In genomic region chr1:32817159-32817814, GRCh38 we compare ENCODE assay signal across 8 cellular contexts. TPM values are rescaled to one million over a fixed set of nuclear protein-coding genes. Genes with fewer than 3 reads are reported as not detected.
DNase-seq lines count a peak whose midpoint lies in the region; ATAC-seq and TF ChIP-seq lines count a peak whose summit lies in the region.

S100PBP (plus strand) TSS chr1:32817653; CDS start chr1:32826100, 8,447 bp downstream.
YARS1 (minus strand) TSS chr1:32817358; CDS start chr1:32817244, 114 bp downstream.

- peaks cover 6% of the 10 kb centered on the region for H3K36me3 Mint-ChIP-seq in T-helper 17 cell (ENCODE audit: low read depth)

- H3K27me3 Mint-ChIP-seq in T-helper 17 cell = no peaks in the 10 kb centered on the region

- peak; percentile 86 for ATAC-seq in HG02885 (IDR thresholded peaks at IDR 0.05; ENCODE audit: poor library complexity, unreplicated experiment)
- peak; percentile 96 for ATAC-seq in T-helper 17 cell

- peak within 1 kb of the TSS; percentile 94 for H3K4me3 ChIP-seq in left ventricle myocardium inferior
- peak within 1 kb of the TSS; percentile 72 to 95 for H3K4me3 ChIP-seq in prostate gland
- H3K4me3 ChIP-seq in urinary bladder (ENCODE audit: low read depth, low read length) = peak within 1 kb of the TSS; percentile 64

- H3K27ac ChIP-seq in left ventricle myocardium inferior (replicated peaks) = peak within 1 kb of the TSS; percentile 98
- peak within 1 kb of the TSS; percentile 96 to 99 for H3K27ac ChIP-seq in prostate gland
- H3K27ac ChIP-seq in urinary bladder (ENCODE audit: low read depth) = peak within 1 kb of the TSS; percentile 92

- intact Hi-C loops in left ventricle myocardium inferior (cut with micrococcal nuclease) (no loop called here), prostate gland (cut with DNase I) (no loop called here)

- H3K4me1 ChIP-seq in left ventricle myocardium inferior (peaks cover 76% of the 10 kb centered on the region), prostate gland (replicated peaks) (no peaks in the 10 kb centered on the region), urinary bladder (ENCODE audit: insufficient read depth) (no peaks in the 10 kb centered on the region)

- no peaks in the 10 kb centered on the region for H3K27me3 ChIP-seq in left ventricle myocardium inferior (ENCODE audit: low read depth)
- H3K27me3 ChIP-seq in prostate gland (replicated peaks; ENCODE audit: insufficient read depth) = no peaks in the 10 kb centered on the region

- TF ChIP-seq POLR2A in GM15510 (IDR thresholded peaks at IDR 0.05; ENCODE audit: borderline replicate concordance, extremely low read depth, insufficient read length) (peak; percentile 78), prostate gland (IDR thresholded peaks at IDR 0.05) (peak; percentile 68)

- peak within 1 kb of the TSS; percentile 94 for H3K27ac Mint-ChIP-seq in T-helper 17 cell

- WGBS in prostate gland = under 1% methylated on average over 55 of the region's 55 CpGs
- under 1% methylated on average over 55 of the region's 55 CpGs for WGBS in urinary bladder

- H3K4me3 Mint-ChIP-seq in T-helper 17 cell = peak within 1 kb of the TSS; percentile 95

- TF ChIP-seq CTCF in left ventricle myocardium inferior (IDR thresholded peaks at IDR 0.05; ENCODE audit: borderline replicate concordance) (peak; percentile 15), prostate gland (IDR thresholded peaks at IDR 0.05) (peak in 2 of 4 experiments; percentile 41 to 60)

- H3K4me1 Mint-ChIP-seq in T-helper 17 cell = peaks cover 39% of the 10 kb centered on the region

- H3K36me3 ChIP-seq in left ventricle myocardium inferior (no peaks in the 10 kb centered on the region), prostate gland (no peaks in the 10 kb centered on the region), urinary bladder (ENCODE audit: insufficient read depth) (no peaks in the 10 kb centered on the region)

- peak; percentile 94 for DNase-seq in NCI-H1694 treated with DMSO at 0.1 percent for 48 hours (lab: John Stamatoyannopoulos, UW)
- peak; percentile 98 to 100 (median 99) for DNase-seq in T-helper 17 cell
- DNase-seq in amygdala (lab: John Stamatoyannopoulos, UW) = peak; percentile 84 to 99 (median 98)
- DNase-seq in left ventricle myocardium inferior = peak; percentile 100
- peak; percentile 99 for DNase-seq in prostate gland (ENCODE audit: low spot score)

- no peaks in the 10 kb centered on the region for H3K9me3 ChIP-seq in T-helper 17 cell (ENCODE audit: control insufficient read depth, low read length, poor library complexity, severe bottlenecking)
- no peaks in the 10 kb centered on the region for H3K9me3 ChIP-seq in left ventricle myocardium inferior (replicated peaks)
- H3K9me3 ChIP-seq in prostate gland = no peaks in the 10 kb centered on the region

RNA-seq across cellular contexts. Expression of gene S100PBP, which starts in this region (rescaled TPM):
- total RNA-seq in T-helper 17 cell (10 to 100 TPM; 32.5 to 35.5 TPM), left ventricle myocardium inferior (11.1 TPM), prostate gland (10 to 100 TPM; 27.1 to 72.5 TPM), urinary bladder (62.0 TPM)
- polyA plus RNA-seq in urinary bladder = 13.6 TPM

RNA-seq across cellular contexts. Expression of gene YARS1, which starts in this region (rescaled TPM):
- total RNA-seq in T-helper 17 cell = 10 to 100 TPM; 70.9 to 88.1 TPM
- 35.5 TPM for total RNA-seq in left ventricle myocardium inferior
- 10 to 100 TPM; 32.0 to 63.5 TPM for total RNA-seq in prostate gland
- total RNA-seq in urinary bladder = 33.4 TPM
- 39.8 TPM for polyA plus RNA-seq in urinary bladder

Comparison
In these comparisons a context has a peak if more than half of its experiments do, and no peak if none do; other contexts are left out.
1. Peak in every context shown above with its lines: DNase-seq, ATAC-seq, H3K4me3 ChIP-seq and H3K27ac ChIP-seq.